ENCODE assay signal across 8 cellular contexts in genomic region chrX:19270727-19271126, GRCh38.
"Had no signal": no experiment of that assay in that cellular context is flagged by ENCODE, and none has a peak within 500 bp of the region (broad histone marks: within the 10 kb centered on the region; RNA-seq: fewer than 3 reads in every experiment).

No MANE protein-coding gene starts in this region.

- H3K9me3 Mint-ChIP-seq: GM23338 had no signal

- ATAC-seq: GM23338 had no signal

- H3K4me3 ChIP-seq: GM23338 had no signal

- H3K4me1 Mint-ChIP-seq: GM23338, H9, IgD-negative memory B cell had no signal

- FAIRE-seq: H1, H54 had no signal

- H3K4me3 Mint-ChIP-seq: GM23338, H9, IgD-negative memory B cell had no signal

- H3K27ac ChIP-seq: HL-60 had no signal

- H2AFZ ChIP-seq: GM23338 had no signal

- DNase-seq: H9, HCEC 1CT, KG1 had no signal

- H3K4me2 ChIP-seq: GM23338 had no signal

- H3K27ac Mint-ChIP-seq: GM23338, H9, IgD-negative memory B cell had no signal
